ENCODE assay signal across 8 cellular contexts in genomic region chr2:230660294-230661060, GRCh38. TPM values are rescaled to one million over a fixed set of nuclear protein-coding genes. Genes with fewer than 3 reads are reported as not detected.
DNase-seq lines count a peak whose midpoint lies in the region; ATAC-seq and TF ChIP-seq lines count a peak whose summit lies in the region.

No MANE protein-coding gene starts in this region.

- peak overlapping the region; percentile 95 for H3K27ac Mint-ChIP-seq in activated naive CD4-positive, alpha-beta T cell treated with anti-CD3 and anti-CD28 coated beads, Interleukin-2, amount 50 U/mL, for 24 hours

- ATAC-seq in mucosa of descending colon (peak; percentile 65), HG03439 (IDR thresholded peaks at IDR 0.05; ENCODE audit: unreplicated experiment) (no peak)

- H3K27me3 Mint-ChIP-seq in activated naive CD4-positive, alpha-beta T cell treated with anti-CD3 and anti-CD28 coated beads, Interleukin-2, amount 50 U/mL, for 24 hours = no peaks in the 10 kb centered on the region

- peak; percentile 19 for DNase-seq in NAMALWA (ENCODE audit: low spot score)
- DNase-seq in mucosa of descending colon = peak; percentile 60 to 76 (median 62)
- DNase-seq in NCI-H748 treated with DMSO at 0.1 percent for 48 hours (lab: John Stamatoyannopoulos, UW) = no peak
- DNase-seq in NCI-H82 treated with DMSO at 0.1 percent for 48 hours (lab: John Stamatoyannopoulos, UW; ENCODE audit: unreplicated experiment) = no peak
- DNase-seq in prostate gland (ENCODE audit: low spot score) = no peak

- H3K36me3 ChIP-seq in BLaER1 treated with 17β-estradiol and CSF1 and Interleukin-3, amounts not matched to agents 10 nM and 100 nM = no peaks in the 10 kb centered on the region
- no peaks in the 10 kb centered on the region for H3K36me3 ChIP-seq in mucosa of descending colon (ENCODE audit: low read depth)
- no peaks in the 10 kb centered on the region for H3K36me3 ChIP-seq in prostate gland

- no peaks in the 10 kb centered on the region for H3K36me3 Mint-ChIP-seq in activated naive CD4-positive, alpha-beta T cell treated with anti-CD3 and anti-CD28 coated beads, Interleukin-2, amount 50 U/mL, for 24 hours

- no peaks in the 10 kb centered on the region for H3K9me3 ChIP-seq in BLaER1 treated with 17β-estradiol and CSF1 and Interleukin-3, amounts not matched to agents 10 nM and 100 nM (replicated peaks in 1 of 11)
- no peaks in the 10 kb centered on the region for H3K9me3 ChIP-seq in mucosa of descending colon
- H3K9me3 ChIP-seq in prostate gland = no peaks in the 10 kb centered on the region

- H3K27me3 ChIP-seq in BLaER1 treated with 17β-estradiol and CSF1 and Interleukin-3, amounts not matched to agents 10 nM and 100 nM = no peaks in the 10 kb centered on the region; a peak in 1 of 22 replicates
- H3K27me3 ChIP-seq in prostate gland (replicated peaks; ENCODE audit: insufficient read depth) = no peaks in the 10 kb centered on the region

- 80% methylated on average over 15 of the region's 15 CpGs for WGBS in prostate gland

- peak overlapping the region; percentile 77 to 93 (median 86) for H3K27ac ChIP-seq in BLaER1 treated with 17β-estradiol and CSF1 and Interleukin-3, amounts not matched to agents 10 nM and 100 nM
- no peak overlapping the region for H3K27ac ChIP-seq in prostate gland

- H3K4me1 Mint-ChIP-seq in activated naive CD4-positive, alpha-beta T cell treated with anti-CD3 and anti-CD28 coated beads, Interleukin-2, amount 50 U/mL, for 24 hours = peaks cover 97% of the 10 kb centered on the region

- peaks cover 88 to 97% (median 91%) of the 10 kb centered on the region in 10 experiments for H3K4me1 ChIP-seq in BLaER1 treated with 17β-estradiol and CSF1 and Interleukin-3, amounts not matched to agents 10 nM and 100 nM
- H3K4me1 ChIP-seq in mucosa of descending colon (ENCODE audit: low read depth) (peaks cover 6% of the 10 kb centered on the region), prostate gland (replicated peaks) (no peaks in the 10 kb centered on the region)

- no peak for TF ChIP-seq POLR2A in prostate gland (IDR thresholded peaks at IDR 0.05)

- intact Hi-C loops in mucosa of descending colon (cut with DNase I, micrococcal nuclease) (no loop called here), prostate gland (cut with DNase I) (no loop called here)

- no peaks in the 10 kb centered on the region for H3K9me3 Mint-ChIP-seq in activated naive CD4-positive, alpha-beta T cell treated with anti-CD3 and anti-CD28 coated beads, Interleukin-2, amount 50 U/mL, for 24 hours

- H3K4me2 ChIP-seq in BLaER1 treated with 17β-estradiol and CSF1 and Interleukin-3, amounts not matched to agents 10 nM and 100 nM = peak overlapping the region; percentile 85 to 99 (median 95)

- no peaks in the 10 kb centered on the region for H4K20me1 ChIP-seq in BLaER1 treated with 17β-estradiol and CSF1 and Interleukin-3, amounts not matched to agents 10 nM and 100 nM

- H3K4me3 Mint-ChIP-seq in activated naive CD4-positive, alpha-beta T cell treated with anti-CD3 and anti-CD28 coated beads, Interleukin-2, amount 50 U/mL, for 24 hours = peak overlapping the region; percentile 62

- peak overlapping the region in 6 of 10 experiments; percentile 16 to 42 (median 30); a peak in 8 of 20 replicates for H3K4me3 ChIP-seq in BLaER1 treated with 17β-estradiol and CSF1 and Interleukin-3, amounts not matched to agents 10 nM and 100 nM
- no peak overlapping the region for H3K4me3 ChIP-seq in mucosa of descending colon
- H3K4me3 ChIP-seq in prostate gland = no peak overlapping the region

- H3K9ac ChIP-seq in BLaER1 treated with 17β-estradiol and CSF1 and Interleukin-3, amounts not matched to agents 10 nM and 100 nM = peak overlapping the region; percentile 64 to 81 (median 73)

- TF ChIP-seq CTCF in mucosa of descending colon (IDR thresholded peaks at IDR 0.05) (no peak), prostate gland (IDR thresholded peaks at IDR 0.05) (no peak)

RNA-seq across cellular contexts. Expression of gene CAB39, which starts 52.2 kb away (rescaled TPM):
- total RNA-seq in mucosa of descending colon = 100 to 1,000 TPM; 112 to 155 (median 115) TPM
- 100 to 1,000 TPM in 1 of 2 donors, 10 to 100 TPM in 1; 75.4 to 105 TPM for total RNA-seq in prostate gland

Comparison
In these comparisons a context has a peak if more than half of its experiments do, and no peak if none do; other contexts are left out.
1. H3K27ac ChIP-seq: peak in BLaER1 treated with 17β-estradiol and CSF1 and Interleukin-3, amounts not matched to agents 10 nM and 100 nM (11 of 11); none in prostate gland (0 of 2).
2. H3K4me3 ChIP-seq: peak in BLaER1 treated with 17β-estradiol and CSF1 and Interleukin-3, amounts not matched to agents 10 nM and 100 nM (6 of 10); none in mucosa of descending colon (single experiment) and prostate gland (0 of 2).
3. DNase-seq: peak in NAMALWA (single experiment) and mucosa of descending colon (3 of 3); none in NCI-H748 treated with DMSO at 0.1 percent for 48 hours (single experiment), NCI-H82 treated with DMSO at 0.1 percent for 48 hours (single experiment) and prostate gland (single experiment).